In the genomic region with DNA sequence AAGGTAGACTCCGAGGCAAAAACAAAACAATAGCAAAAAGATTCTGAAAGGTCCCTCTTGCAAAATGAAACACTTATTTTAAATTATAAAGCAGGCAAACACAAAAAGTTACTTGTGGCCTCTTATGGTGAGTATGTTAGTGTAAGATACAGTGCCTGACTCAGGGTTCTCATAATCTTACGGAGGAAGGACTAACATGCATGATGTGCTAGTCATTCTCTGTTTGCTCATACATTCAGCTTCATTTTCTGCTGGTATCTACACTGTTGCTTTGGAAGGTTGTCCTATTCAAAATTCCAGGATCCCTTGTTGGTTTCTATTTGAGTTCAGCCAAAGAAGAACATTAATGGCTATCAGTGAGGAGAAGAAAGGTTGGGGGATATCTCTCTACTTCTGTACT, we compare ENCODE assay signal across 29 cellular contexts.
"Had no signal": no experiment of that assay in that cellular context is flagged by ENCODE, and none has a peak within 500 bp of the region (broad histone marks: within the 10 kb centered on the region; RNA-seq: fewer than 3 reads in every experiment).

No MANE protein-coding gene starts in this region.

- H3K27me3 ChIP-seq: cardiac muscle cell, gastrocnemius medialis, left lung, neural progenitor cell, right atrium auricular region had no signal

- H3K9me3 ChIP-seq: gastrocnemius medialis, left lung, right atrium auricular region, thoracic aorta had no signal

- DNase-seq: activated CD4-positive, alpha-beta memory T cell treated with anti-CD3 and anti-CD28 coated beads for 36 hours; activated CD4-positive, alpha-beta T cell treated with anti-CD3 and anti-CD28 coated beads, Interleukin-2, amount 10 ng/mL, durations not matched to agents 24 days and 14 days; activated CD8-positive, alpha-beta memory T cell treated with anti-CD3 and anti-CD28 coated beads, Interleukin-2, amount 50 U/mL, for 4 hours; activated gamma-delta T cell treated with Interleukin-2 at 50 U/mL for 16 hours; activated naive CD4-positive, alpha-beta T cell treated with anti-CD3 and anti-CD28 coated beads, Interleukin-2, amount 50 U/mL, for 16 hours; activated naive CD8-positive, alpha-beta T cell treated with anti-CD3 and anti-CD28 coated beads, Interleukin-2, amount 50 U/mL, for 24 hours; activated T-cell treated with anti-CD3 and anti-CD28 coated beads, Interleukin-2, amount 50 U/mL, for 24 hours; cerebellar nuclear complex; cortex of kidney; gastrocnemius medialis; hypothalamus; immature natural killer cell; kidney glomerular epithelial cell; left lung; mesendoderm; natural killer cell; occipital lobe; stimulated activated naive CD8-positive, alpha-beta T cell treated with anti-CD3 and anti-CD28 coated beads, Interleukin-15, Interleukin-2, amounts not matched to agents 100 U/mL and 50 U/mL, for 24 hours; T-helper 17 cell; T1000; WERI-Rb-1 had no signal

- H3K36me3 ChIP-seq: cardiac muscle cell, gastrocnemius medialis, left lung, neural progenitor cell, right atrium auricular region, thoracic aorta, WERI-Rb-1 had no signal

- H3K4me1 Mint-ChIP-seq: activated CD4-positive, alpha-beta T cell treated with anti-CD3 and anti-CD28 coated beads, Interleukin-2, amount 10 ng/mL, durations not matched to agents 24 days and 14 days; activated naive CD8-positive, alpha-beta T cell treated with anti-CD3 and anti-CD28 coated beads, Interleukin-2, amount 50 U/mL, for 24 hours; activated T-helper 17 cell treated with anti-CD3 and anti-CD28 coated beads, Interleukin-2, amount 50 U/mL, for 72 hours; immature natural killer cell; natural killer cell; T-helper 17 cell had no signal

- H3K4me1 ChIP-seq: gastrocnemius medialis, left lung, right atrium auricular region had no signal

- H3K36me3 Mint-ChIP-seq: activated CD4-positive, alpha-beta memory T cell treated with anti-CD3 and anti-CD28 coated beads for 36 hours; immature natural killer cell; natural killer cell; neural progenitor cell had no signal

- H3K9me3 Mint-ChIP-seq: activated CD4-positive, alpha-beta memory T cell treated with anti-CD3 and anti-CD28 coated beads for 36 hours; activated CD4-positive, alpha-beta T cell treated with anti-CD3 and anti-CD28 coated beads, Interleukin-2, amount 10 ng/mL, durations not matched to agents 24 days and 14 days; activated naive CD8-positive, alpha-beta T cell treated with anti-CD3 and anti-CD28 coated beads, Interleukin-2, amount 50 U/mL, for 24 hours; activated T-cell treated with anti-CD3 and anti-CD28 coated beads, Interleukin-2, amount 50 U/mL, for 24 hours; activated T-helper 17 cell treated with anti-CD3 and anti-CD28 coated beads, Interleukin-2, amount 50 U/mL, for 72 hours; neural progenitor cell had no signal

- H3K27ac ChIP-seq: cardiac muscle cell, gastrocnemius medialis, left lung, neural progenitor cell, right atrium auricular region, thoracic aorta, WERI-Rb-1 had no signal

- H3K27ac Mint-ChIP-seq: activated CD4-positive, alpha-beta memory T cell treated with anti-CD3 and anti-CD28 coated beads for 36 hours; activated CD4-positive, alpha-beta T cell treated with anti-CD3 and anti-CD28 coated beads, Interleukin-2, amount 10 ng/mL, durations not matched to agents 24 days and 14 days; activated naive CD8-positive, alpha-beta T cell treated with anti-CD3 and anti-CD28 coated beads, Interleukin-2, amount 50 U/mL, for 24 hours; activated T-cell treated with anti-CD3 and anti-CD28 coated beads, Interleukin-2, amount 50 U/mL, for 24 hours; activated T-helper 17 cell treated with anti-CD3 and anti-CD28 coated beads, Interleukin-2, amount 50 U/mL, for 72 hours; immature natural killer cell; natural killer cell; neural progenitor cell; T-helper 17 cell had no signal

- H3K27me3 Mint-ChIP-seq: activated CD4-positive, alpha-beta memory T cell treated with anti-CD3 and anti-CD28 coated beads for 36 hours; activated CD4-positive, alpha-beta T cell treated with anti-CD3 and anti-CD28 coated beads, Interleukin-2, amount 10 ng/mL, durations not matched to agents 24 days and 14 days; activated naive CD8-positive, alpha-beta T cell treated with anti-CD3 and anti-CD28 coated beads, Interleukin-2, amount 50 U/mL, for 24 hours; activated T-helper 17 cell treated with anti-CD3 and anti-CD28 coated beads, Interleukin-2, amount 50 U/mL, for 72 hours; T-helper 17 cell had no signal

- H3K4me3 Mint-ChIP-seq: activated CD4-positive, alpha-beta memory T cell treated with anti-CD3 and anti-CD28 coated beads for 36 hours; activated CD4-positive, alpha-beta T cell treated with anti-CD3 and anti-CD28 coated beads, Interleukin-2, amount 10 ng/mL, durations not matched to agents 24 days and 14 days; activated naive CD8-positive, alpha-beta T cell treated with anti-CD3 and anti-CD28 coated beads, Interleukin-2, amount 50 U/mL, for 24 hours; activated T-cell treated with anti-CD3 and anti-CD28 coated beads, Interleukin-2, amount 50 U/mL, for 24 hours; activated T-helper 17 cell treated with anti-CD3 and anti-CD28 coated beads, Interleukin-2, amount 50 U/mL, for 72 hours; immature natural killer cell; natural killer cell; neural progenitor cell; T-helper 17 cell had no signal

- H3K4me3 ChIP-seq: cardiac muscle cell, gastrocnemius medialis, left lung, lung, neural progenitor cell, right atrium auricular region, thoracic aorta had no signal

- ATAC-seq: activated CD4-positive, CD25-positive, alpha-beta regulatory T cell treated with anti-CD3 and anti-CD28 coated beads, Interleukin-2, amount 50 U/mL, for 24 hours; activated naive CD8-positive, alpha-beta T cell treated with anti-CD3 and anti-CD28 coated beads, Interleukin-2, amount 50 U/mL, for 24 hours; activated T-helper 17 cell treated with anti-CD3 and anti-CD28 coated beads, Interleukin-2, amount 50 U/mL, for 72 hours; esophagus mucosa; gastrocnemius medialis; left lung; natural killer cell; stimulated activated naive CD8-positive, alpha-beta T cell treated with anti-CD3 and anti-CD28 coated beads, Interleukin-15, Interleukin-2, amounts not matched to agents 100 U/mL and 50 U/mL, for 24 hours; T-helper 17 cell had no signal
